8 cellular contexts compared by ENCODE assay signal in the genomic region with DNA sequence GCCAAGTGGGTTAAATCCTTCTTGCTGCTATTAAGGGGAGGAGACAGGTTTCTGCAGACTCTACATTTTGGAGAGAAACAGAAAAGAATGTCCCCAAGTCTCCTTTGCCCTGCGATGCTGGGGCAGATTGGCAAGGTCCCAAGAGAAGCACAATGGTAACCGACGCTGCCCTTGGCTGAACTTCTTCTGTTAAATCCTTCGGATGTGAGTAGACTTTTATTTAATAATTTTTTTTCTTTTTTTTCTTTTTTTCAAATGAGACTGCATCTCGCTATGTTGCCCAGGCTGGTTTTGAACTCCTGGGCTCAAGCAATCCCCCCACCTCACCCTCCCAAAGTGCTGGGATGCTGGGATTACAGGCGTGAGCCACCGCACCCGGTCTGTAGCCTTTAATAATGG. TPM values are rescaled to one million over a fixed set of nuclear protein-coding genes. Genes with fewer than 3 reads are reported as not detected.
A peak's percentile ranks its signal among the peaks of the same experiment; 100 is the strongest.
DNase-seq lines count a peak whose midpoint lies in the region; ATAC-seq, FAIRE-seq and TF ChIP-seq lines count a peak whose summit lies in the region.

No MANE protein-coding gene starts in this region.

- peak overlapping the region; percentile 88 for H3K4me3 Mint-ChIP-seq in activated naive CD8-positive, alpha-beta T cell treated with anti-CD3 and anti-CD28 coated beads, Interleukin-2, amount 10 ng/mL, durations not matched to agents 7 days and 5 days

- RAD21 ChIA-PET in HCT116 (lab: Charles Lee; ENCODE audit: low non-redundant PET in 1 of 2, low total read pairs in 2 of 2, uncharacterized antibody in 2 of 2, unreplicated experiment in 2 of 2): no interaction called here

- TF ChIP-seq POLR2A in A549 (IDR thresholded peaks at IDR 0.05; ENCODE audit: low read length) (no peak), HCT116 (IDR thresholded peaks at IDR 0.05; ENCODE audit: borderline replicate concordance, extremely low read depth, insufficient read depth, insufficient read length) (no peak)

- no TSS peak for BruUV-seq in HCT116 (replicated peaks; lab: Mats Ljungman, UMichigan)

- H3K4me2 ChIP-seq in A549 (peak overlapping the region; percentile 89), HCT116 (ENCODE audit: low read length) (peak overlapping the region; percentile 86)

- no peaks in the 10 kb centered on the region for H3K79me2 ChIP-seq in HCT116 (ENCODE audit: insufficient read depth, low read length)

- H3K9ac ChIP-seq in HCT116 (ENCODE audit: low read length): 0 out of 2 replicates have a peak overlapping the region, but pooled peaks have one; percentile 50

- H3K9me3 Mint-ChIP-seq in activated naive CD8-positive, alpha-beta T cell treated with anti-CD3 and anti-CD28 coated beads, Interleukin-2, amount 10 ng/mL, durations not matched to agents 7 days and 5 days: peaks cover 4% of the 10 kb centered on the region

- no peaks in the 10 kb centered on the region for H3K9me2 ChIP-seq in HCT116 (ENCODE audit: insufficient read depth)

- H3K27ac ChIP-seq in A549: peak overlapping the region; percentile 4 to 59; a peak in 5 of 6 replicates
- H3K27ac ChIP-seq in HCT116 (ENCODE audit: low read depth, low read length): no peak overlapping the region; the same call in 1 of the 2 replicates
- peak overlapping the region in 1 of 2 donors; percentile 86 for H3K27ac ChIP-seq in left lung
- H3K27ac ChIP-seq in upper lobe of right lung: no peak overlapping the region

- H3K36me3 ChIP-seq in HCT116 (ENCODE audit: control insufficient read depth in 1 of 2, insufficient read depth in 2 of 2, low read length in 2 of 2) (no peaks in the 10 kb centered on the region), left lung (peaks cover 0 to 7% of the 10 kb centered on the region in 2 donors), upper lobe of right lung (peaks cover 3% of the 10 kb centered on the region)

- TF ChIP-seq CTCF in A549 (IDR thresholded peaks at IDR 0.05) (no peak), HCT116 (IDR thresholded peaks at IDR 0.05 in 2 of 3, conservative IDR thresholded peaks at IDR 0.05 in 1 of 3; ENCODE audit: borderline replicate concordance in 1 of 3, insufficient read depth in 1 of 3, low read depth in 2 of 3, low read length in 2 of 3) (no peak), left lung (IDR thresholded peaks at IDR 0.05) (no peak), upper lobe of right lung (IDR thresholded peaks at IDR 0.05) (no peak)

- peak; percentile 48 to 52 for DNase-seq in A549 (ENCODE audit: low read depth in 1 of 2, low spot score in 1 of 2)
- no peak for DNase-seq in HCT116 (ENCODE audit: low read depth, low spot score)
- no peak for DNase-seq in activated naive CD8-positive, alpha-beta T cell treated with anti-CD3 and anti-CD28 coated beads, Interleukin-2, amount 10 ng/mL, durations not matched to agents 7 days and 5 days
- no peak for DNase-seq in left lung
- DNase-seq in upper lobe of right lung: no peak
- no peak for DNase-seq in NCI-H128 (lab: John Stamatoyannopoulos, UW; ENCODE audit: unreplicated experiment)
- DNase-seq in GM03348 (ENCODE audit: low spot score): no peak

- ATAC-seq in A549: no peak
- no peak for ATAC-seq in HCT116
- no peak for ATAC-seq in activated naive CD8-positive, alpha-beta T cell treated with anti-CD3 and anti-CD28 coated beads, Interleukin-2, amount 10 ng/mL, durations not matched to agents 7 days and 5 days (ENCODE audit: low read depth)
- no peak for ATAC-seq in left lung
- ATAC-seq in upper lobe of right lung: no peak
- ATAC-seq in HG02588 (IDR thresholded peaks at IDR 0.05; ENCODE audit: unreplicated experiment): no peak

- H4K20me1 ChIP-seq in HCT116 (ENCODE audit: insufficient read depth): no peaks in the 10 kb centered on the region

- H3K4me3 ChIP-seq in A549 (peak overlapping the region; percentile 73), HCT116 (replicated peaks in 1 of 2; ENCODE audit: low read depth in 1 of 2, low read length in 2 of 2) (peak overlapping the region; percentile 42 to 57), left lung (peak overlapping the region; percentile 66 to 69), upper lobe of right lung (peak overlapping the region; percentile 80)

- CTCF ChIA-PET in A549 (lab: Yijun Ruan, JAX): interaction anchor here (1.1 to 6.2 kb wide), 9 partner anchors 14 to 114 kb away, joined by 3 to 60 read pairs (median 7); a partner anchor contains a TSS
- CTCF ChIA-PET in HCT116 (lab: Charles Lee): interaction anchor here (1.0 to 1.1 kb wide), 3 partner anchors 71 to 169 kb away, joined by 3 to 4 read pairs (median 3); no protein-coding TSS in a partner anchor

- no peak for FAIRE-seq in A549 (lab: Jason Lieb, UNC)

- no peak overlapping the region for H3K27ac Mint-ChIP-seq in activated naive CD8-positive, alpha-beta T cell treated with anti-CD3 and anti-CD28 coated beads, Interleukin-2, amount 10 ng/mL, durations not matched to agents 7 days and 5 days

- TF ChIP-seq EP300 in A549 (IDR thresholded peaks at IDR 0.05): no peak

- H3K4me1 ChIP-seq in A549 (peaks cover 30% of the 10 kb centered on the region), HCT116 (ENCODE audit: control insufficient read depth in 1 of 2, insufficient read depth in 2 of 2, low read length in 2 of 2) (peaks cover 45 to 58% of the 10 kb centered on the region in 2 experiments), left lung (peaks cover 16 to 53% of the 10 kb centered on the region in 2 donors), upper lobe of right lung (peaks cover 26% of the 10 kb centered on the region)

- 1% methylated on average over 8 of the region's 8 CpGs for WGBS in A549 (ENCODE audit: missing lambda C conversion rate)

- H3K9me3 ChIP-seq in A549: no peaks in the 10 kb centered on the region
- H3K9me3 ChIP-seq in HCT116 (ENCODE audit: control insufficient read depth in 1 of 2, insufficient read depth in 1 of 2, low read depth in 1 of 2, low read length in 2 of 2): peaks cover 11 to 18% of the 10 kb centered on the region in 2 experiments; a peak in 2 of 4 replicates
- H3K9me3 ChIP-seq in left lung: no peaks in the 10 kb centered on the region
- H3K9me3 ChIP-seq in upper lobe of right lung: no peaks in the 10 kb centered on the region

- intact Hi-C loops in HCT116 (cut with micrococcal nuclease): loop anchor here (5.0 kb wide), 2 partner anchors 71 to 161 kb away; a partner anchor contains a TSS
- intact Hi-C loops in left lung (cut with DNase I): no loop called here
- intact Hi-C loops in upper lobe of right lung (cut with DNase I): no loop called here

- H3K27me3 Mint-ChIP-seq in activated naive CD8-positive, alpha-beta T cell treated with anti-CD3 and anti-CD28 coated beads, Interleukin-2, amount 10 ng/mL, durations not matched to agents 7 days and 5 days: peaks cover 2% of the 10 kb centered on the region

- TF ChIP-seq RAD21 in A549 (conservative IDR thresholded peaks at IDR 0.05 in 1 of 2, IDR thresholded peaks at IDR 0.05 in 1 of 2) (no peak), HCT116 (IDR thresholded peaks at IDR 0.05; ENCODE audit: low read depth) (no peak)

- H3K4me1 Mint-ChIP-seq in activated naive CD8-positive, alpha-beta T cell treated with anti-CD3 and anti-CD28 coated beads, Interleukin-2, amount 10 ng/mL, durations not matched to agents 7 days and 5 days: peaks cover 40% of the 10 kb centered on the region

- POLR2A ChIA-PET in A549 (lab: Yijun Ruan, JAX) (interaction anchor here (0.5 to 2.1 kb wide), 5 partner anchors 21 to 122 kb away, joined by 4 to 24 read pairs (median 4); a partner anchor contains a TSS), HCT116 (lab: Charles Lee) (interaction anchor here (1.1 to 1.7 kb wide), 3 partner anchors 9 to 45 kb away, joined by 3 to 9 read pairs (median 5); a partner anchor contains a TSS)
- POLR2A ChIA-PET in activated naive CD8-positive, alpha-beta T cell treated with anti-CD3 and anti-CD28 coated beads, Interleukin-2, amount 10 ng/mL, durations not matched to agents 7 days and 5 days (lab: Charles Lee): interaction anchor here (0.8 to 1.4 kb wide), 2 partner anchors 55 to 78 kb away, joined by 3 read pairs; a partner anchor contains a TSS

- peaks cover 2% of the 10 kb centered on the region for H3K36me3 Mint-ChIP-seq in activated naive CD8-positive, alpha-beta T cell treated with anti-CD3 and anti-CD28 coated beads, Interleukin-2, amount 10 ng/mL, durations not matched to agents 7 days and 5 days

- peak overlapping the region; percentile 70 for H2AFZ ChIP-seq in HCT116 (ENCODE audit: low read depth, low read length, poor library complexity, severe bottlenecking)

- H3K27me3 ChIP-seq in HCT116 (ENCODE audit: insufficient read depth, low read length) (no peaks in the 10 kb centered on the region), left lung (peaks cover 0 to 7% of the 10 kb centered on the region in 2 donors), upper lobe of right lung (no peaks in the 10 kb centered on the region)

RNA-seq across cellular contexts. Expression of a gene that starts 13.9 kb away (rescaled TPM):
- polyA plus RNA-seq in A549 (2011; rRNA removed): 314 and 333 TPM in 2 replicates
- 255 and 282 TPM in 2 replicates for polyA plus RNA-seq in A549 (2012; cell fraction: cytosol; rRNA removed)
- 105 and 172 TPM in 2 replicates for polyA plus RNA-seq in A549 (2012; cell fraction: nucleus; rRNA removed)
- 429 to 463 TPM (median 440 TPM) in 3 replicates for polyA plus RNA-seq in A549 (2017; fragmentation: RNase III; extraction: RNeasy Plus Mini Kit Qiagen cat#74134 plus additional on column Dnase treatment)
- 103 and 169 TPM in 2 replicates for polyA minus RNA-seq in A549 (2011; rRNA and poly(A)+ RNA removed)
- total RNA-seq in HCT116 (2021; ENCODE audit: unreplicated experiment): 407 TPM
- 326 and 476 TPM in 2 replicates for polyA plus RNA-seq in HCT116 (2012)
- 100 to 1,000 TPM; 196 to 199 TPM for total RNA-seq in activated naive CD8-positive, alpha-beta T cell treated with anti-CD3 and anti-CD28 coated beads, Interleukin-2, amount 10 ng/mL, durations not matched to agents 7 days and 5 days
- 100 to 1,000 TPM; 203 to 215 TPM for total RNA-seq in left lung
- total RNA-seq in upper lobe of right lung: 155 TPM

RNA-seq across cellular contexts. Expression of a gene that starts 14.1 kb away (rescaled TPM):
- polyA plus RNA-seq in A549 (2011; rRNA removed) (31.3 and 34.1 TPM in 2 replicates), A549 (2017; fragmentation: RNase III; extraction: RNeasy Plus Mini Kit Qiagen cat#74134 plus additional on column Dnase treatment) (16.3 to 18.8 TPM (median 18.6 TPM) in 3 replicates)
- polyA plus RNA-seq in A549 (2012; cell fraction: cytosol; rRNA removed): 19.5 and 22.6 TPM in 2 replicates
- 17.5 and 23.1 TPM in 2 replicates for polyA plus RNA-seq in A549 (2012; cell fraction: nucleus; rRNA removed)
- polyA minus RNA-seq in A549 (2011; rRNA and poly(A)+ RNA removed): 22.1 and 25.9 TPM in 2 replicates
- total RNA-seq in HCT116 (2021; ENCODE audit: unreplicated experiment) (23.3 TPM), left lung (10 to 100 TPM; 20.6 to 20.8 TPM), upper lobe of right lung (25.3 TPM)
- 17.9 and 19.0 TPM in 2 replicates for polyA plus RNA-seq in HCT116 (2012)
- total RNA-seq in activated naive CD8-positive, alpha-beta T cell treated with anti-CD3 and anti-CD28 coated beads, Interleukin-2, amount 10 ng/mL, durations not matched to agents 7 days and 5 days: 10 to 100 TPM; 20.4 to 22.4 TPM

RNA-seq across cellular contexts. Expression of a gene that starts 20.4 kb away (rescaled TPM):
- polyA plus RNA-seq in A549 (2011; rRNA removed) (86.4 and 127 TPM in 2 replicates), A549 (2017; fragmentation: RNase III; extraction: RNeasy Plus Mini Kit Qiagen cat#74134 plus additional on column Dnase treatment) (89.4 to 105 TPM (median 95.3 TPM) in 3 replicates)
- 104 and 113 TPM in 2 replicates for polyA plus RNA-seq in A549 (2012; cell fraction: cytosol; rRNA removed)
- polyA plus RNA-seq in A549 (2012; cell fraction: nucleus; rRNA removed): 49.1 and 82.1 TPM in 2 replicates
- 31.3 and 32.4 TPM in 2 replicates for polyA minus RNA-seq in A549 (2011; rRNA and poly(A)+ RNA removed)
- total RNA-seq in HCT116 (2021; ENCODE audit: unreplicated experiment) (80.5 TPM), left lung (10 to 100 TPM; 25.7 to 32.8 TPM), upper lobe of right lung (21.6 TPM)
- polyA plus RNA-seq in HCT116 (2012): 82.8 and 104 TPM in 2 replicates
- 10 to 100 TPM; 32.2 to 36.2 TPM for total RNA-seq in activated naive CD8-positive, alpha-beta T cell treated with anti-CD3 and anti-CD28 coated beads, Interleukin-2, amount 10 ng/mL, durations not matched to agents 7 days and 5 days

RNA-seq across cellular contexts. Expression of a gene that starts 45.5 kb away (rescaled TPM):
- polyA plus RNA-seq in A549 (2011; rRNA removed) (18.0 and 18.5 TPM in 2 replicates), A549 (2017; fragmentation: RNase III; extraction: RNeasy Plus Mini Kit Qiagen cat#74134 plus additional on column Dnase treatment) (26.9 to 34.0 TPM (median 30.0 TPM) in 3 replicates)
- 25.6 and 34.4 TPM in 2 replicates for polyA plus RNA-seq in A549 (2012; cell fraction: cytosol; rRNA removed)
- 38.5 and 49.0 TPM in 2 replicates for polyA plus RNA-seq in A549 (2012; cell fraction: nucleus; rRNA removed)
- polyA minus RNA-seq in A549 (2011; rRNA and poly(A)+ RNA removed): 16.6 and 21.8 TPM in 2 replicates
- total RNA-seq in HCT116 (2021; ENCODE audit: unreplicated experiment) (26.5 TPM), left lung (10 to 100 TPM; 22.9 to 41.2 TPM), upper lobe of right lung (21.8 TPM)
- polyA plus RNA-seq in HCT116 (2012): 16.9 and 17.4 TPM in 2 replicates
- under 1 TPM; 0.11 to 0.14 TPM for total RNA-seq in activated naive CD8-positive, alpha-beta T cell treated with anti-CD3 and anti-CD28 coated beads, Interleukin-2, amount 10 ng/mL, durations not matched to agents 7 days and 5 days

RNA-seq across cellular contexts. Expression of a gene that starts 54.9 kb away (rescaled TPM):
- polyA plus RNA-seq in A549 (2011; rRNA removed): 19.0 and 20.1 TPM in 2 replicates
- 33.8 and 57.1 TPM in 2 replicates for polyA plus RNA-seq in A549 (2012; cell fraction: cytosol; rRNA removed)
- polyA plus RNA-seq in A549 (2012; cell fraction: nucleus; rRNA removed): 110 and 141 TPM in 2 replicates
- 19.5 to 27.6 TPM (median 27.2 TPM) in 3 replicates for polyA plus RNA-seq in A549 (2017; fragmentation: RNase III; extraction: RNeasy Plus Mini Kit Qiagen cat#74134 plus additional on column Dnase treatment)
- polyA minus RNA-seq in A549 (2011; rRNA and poly(A)+ RNA removed): 22.9 and 29.3 TPM in 2 replicates
- 79.3 TPM for total RNA-seq in HCT116 (2021; ENCODE audit: unreplicated experiment)
- 60.1 and 73.5 TPM in 2 replicates for polyA plus RNA-seq in HCT116 (2012)
- total RNA-seq in activated naive CD8-positive, alpha-beta T cell treated with anti-CD3 and anti-CD28 coated beads, Interleukin-2, amount 10 ng/mL, durations not matched to agents 7 days and 5 days: 10 to 100 TPM in 1 of 2 experiments, 1 to 10 TPM in 1; 9.1 to 11.0 TPM
- 10 to 100 TPM; 36.8 to 45.1 TPM for total RNA-seq in left lung
- total RNA-seq in upper lobe of right lung: 40.5 TPM

Comparison
In these comparisons a context has a peak if more than half of its experiments do, and no peak if none do; other contexts are left out.
1. DNase-seq: peak in A549 (2 of 2); none in HCT116 (single experiment), activated naive CD8-positive, alpha-beta T cell treated with anti-CD3 and anti-CD28 coated beads, Interleukin-2, amount 10 ng/mL, durations not matched to agents 7 days and 5 days (single experiment), left lung (0 of 2), upper lobe of right lung (single experiment), NCI-H128 (single experiment) and GM03348 (single experiment).
2. H3K27ac ChIP-seq: peak in A549 (2 of 2); none in HCT116 (single experiment) and upper lobe of right lung (single experiment).
3. Peak in every context shown above with its lines, with median percentiles within 50 percentile points of each other: H3K4me3 ChIP-seq.